9 cellular contexts compared by ENCODE assay signal in the genomic region with DNA sequence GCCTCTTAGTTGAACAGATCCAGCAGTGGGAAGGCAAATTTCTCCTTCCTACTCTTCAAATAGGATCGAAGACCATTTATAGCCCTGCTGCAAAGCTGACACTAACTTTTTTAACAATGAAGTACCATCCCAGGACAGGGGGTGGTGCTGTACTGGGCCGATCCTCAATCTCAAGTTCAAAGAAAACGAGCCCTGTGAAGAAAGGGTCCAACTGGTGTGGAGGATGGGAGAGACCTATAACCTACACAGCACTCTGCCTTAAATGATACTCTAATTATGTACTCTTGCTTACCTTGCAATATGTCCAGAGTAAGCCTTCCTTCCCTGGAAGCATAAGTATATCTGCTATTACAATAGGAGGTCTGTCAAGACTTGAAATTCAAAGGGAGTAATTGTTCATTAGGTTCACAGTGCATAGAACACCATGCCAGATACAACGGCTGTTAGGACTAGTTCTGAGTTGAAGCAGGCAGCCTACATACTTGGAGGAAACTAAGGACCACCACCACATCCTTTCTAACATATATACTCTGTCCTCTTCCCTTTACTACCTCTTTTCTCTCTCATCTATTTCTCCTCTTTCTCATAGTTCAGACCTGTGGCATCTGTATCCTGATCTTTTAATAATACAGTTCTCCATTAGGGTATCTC. TPM values are rescaled to one million over a fixed set of nuclear protein-coding genes. Genes with fewer than 3 reads are reported as not detected.
DNase-seq lines count a peak whose midpoint lies in the region; ATAC-seq and TF ChIP-seq lines count a peak whose summit lies in the region.
"Had no signal": no experiment of that assay in that cellular context is flagged by ENCODE, and none has a peak within 500 bp of the region (broad histone marks: within the 10 kb centered on the region; RNA-seq: fewer than 3 reads in every experiment).

No MANE protein-coding gene starts in this region.

- DNase-seq in DMS53 (lab: John Stamatoyannopoulos, UW) (peak; percentile 26), DMS53 treated with DMSO at 0.1 percent for 48 hours (lab: John Stamatoyannopoulos, UW; ENCODE audit: unreplicated experiment) (no peak), SK-MEL-5 (ENCODE audit: low read depth, low spot score) (peak; percentile 82), fibroblast of mammary gland (ENCODE audit: low read depth) (peak; percentile 33), retinal pigment epithelial cell (ENCODE audit: low read depth) (no peak), NCI-H187 (lab: John Stamatoyannopoulos, UW) (no peak)
- DNase-seq in activated naive CD4-positive, alpha-beta T cell treated with anti-CD3 and anti-CD28 coated beads for 36 hours, result no peak
- DNase-seq: NCI-H748 treated with DMSO at 0.1 percent for 48 hours had no signal

- peaks cover 72% of the 10 kb centered on the region for H3K4me1 Mint-ChIP-seq in activated naive CD4-positive, alpha-beta T cell treated with anti-CD3 and anti-CD28 coated beads for 36 hours (ENCODE audit: low read depth)

- no peak for ATAC-seq in HG02759 (IDR thresholded peaks at IDR 0.05; ENCODE audit: unreplicated experiment)

- H3K36me3 Mint-ChIP-seq in activated naive CD4-positive, alpha-beta T cell treated with anti-CD3 and anti-CD28 coated beads for 36 hours (ENCODE audit: low read depth), result peaks cover 26% of the 10 kb centered on the region

- TF ChIP-seq CTCF in fibroblast of mammary gland (conservative IDR thresholded peaks at IDR 0.05; ENCODE audit: control insufficient read depth, insufficient read depth, low read depth, low read length) (peak; percentile 49), retinal pigment epithelial cell (conservative IDR thresholded peaks at IDR 0.05; ENCODE audit: low read depth, low read length) (peak; percentile 52)

- in situ Hi-C loops in SK-MEL-5 (cut with HindIII; ENCODE audit: low pct_unique_long_range_greater_than_20kb, low sequenced_read_pairs), result no loop called here

- no peaks in the 10 kb centered on the region for H3K27me3 Mint-ChIP-seq in activated naive CD4-positive, alpha-beta T cell treated with anti-CD3 and anti-CD28 coated beads for 36 hours (ENCODE audit: low read depth)

- H3K4me3 ChIP-seq in fibroblast of mammary gland (ENCODE audit: control insufficient read depth, low read depth, low read length), result no peak overlapping the region
- H3K4me3 ChIP-seq in retinal pigment epithelial cell (ENCODE audit: low read length), result no peak overlapping the region

- H3K4me3 Mint-ChIP-seq in activated naive CD4-positive, alpha-beta T cell treated with anti-CD3 and anti-CD28 coated beads for 36 hours, result no peak overlapping the region

- intact Hi-C loops in activated naive CD4-positive, alpha-beta T cell treated with anti-CD3 and anti-CD28 coated beads for 36 hours (cut with micrococcal nuclease), result no loop called here

- no peak overlapping the region for H3K27ac Mint-ChIP-seq in activated naive CD4-positive, alpha-beta T cell treated with anti-CD3 and anti-CD28 coated beads for 36 hours

- H3K9me3 Mint-ChIP-seq in activated naive CD4-positive, alpha-beta T cell treated with anti-CD3 and anti-CD28 coated beads for 36 hours, result no peaks in the 10 kb centered on the region

- CTCF ChIA-PET in activated naive CD4-positive, alpha-beta T cell treated with anti-CD3 and anti-CD28 coated beads for 36 hours (lab: Charles Lee), result no interaction called here

RNA-seq across cellular contexts. Expression of a gene that starts 6.2 kb away (rescaled TPM):
- 196 and 213 TPM in 2 replicates for total RNA-seq in SK-MEL-5 (2014; rRNA removed; shearing (Covaris generic))
- polyA plus RNA-seq in SK-MEL-5 (2015; cell fraction: cytosol; rRNA removed), result 133 and 174 TPM in 2 replicates
- 79.2 and 84.7 TPM in 2 replicates for polyA plus RNA-seq in SK-MEL-5 (2015; cell fraction: nucleus; rRNA removed)
- total RNA-seq in activated naive CD4-positive, alpha-beta T cell treated with anti-CD3 and anti-CD28 coated beads for 36 hours, result 100 to 1,000 TPM in 1 of 2 experiments, 10 to 100 TPM in 1; 99.8 to 107 TPM

RNA-seq across cellular contexts. Expression of a gene that starts 38.4 kb away (rescaled TPM):
- 743 and 805 TPM in 2 replicates for total RNA-seq in SK-MEL-5 (2014; rRNA removed; shearing (Covaris generic))
- polyA plus RNA-seq in SK-MEL-5 (2015; cell fraction: cytosol; rRNA removed), result 643 and 774 TPM in 2 replicates
- 566 and 618 TPM in 2 replicates for polyA plus RNA-seq in SK-MEL-5 (2015; cell fraction: nucleus; rRNA removed)
- 100 to 1,000 TPM; 457 to 472 TPM for total RNA-seq in activated naive CD4-positive, alpha-beta T cell treated with anti-CD3 and anti-CD28 coated beads for 36 hours

Comparison
In these comparisons a context has a peak if more than half of its experiments do, and no peak if none do; other contexts are left out.
1. DNase-seq: peak in DMS53 (single experiment), SK-MEL-5 (single experiment) and fibroblast of mammary gland (single experiment); none in DMS53 treated with DMSO at 0.1 percent for 48 hours (single experiment), retinal pigment epithelial cell (single experiment), NCI-H187 (0 of 2) and activated naive CD4-positive, alpha-beta T cell treated with anti-CD3 and anti-CD28 coated beads for 36 hours (single experiment).